Comparison of ENCODE assay signal across 2 cellular contexts in genomic region chr19:4657262-4657661, GRCh38.
TF ChIP-seq lines count a peak whose summit lies in the region.

No MANE protein-coding gene starts in this region.

TF ChIP-seq in HepG2, 621 proteins besides CTCF, POLR2A, EP300 and RAD21:
- TF ChIP-seq POLR2G (IDR thresholded peaks at IDR 0.05; ENCODE audit: low read depth, low read length): peak; percentile 24; the same call in 1 of the 2 replicates
- TF ChIP-seq RBFOX2 (IDR thresholded peaks at IDR 0.05; ENCODE audit: low read depth, low read length): peak; percentile 26; the same call in 1 of the 2 replicates
- TF ChIP-seq WIZ (CRISPR knock-in tag; IDR thresholded peaks at IDR 0.05): no peak
- peak; percentile 57 for TF ChIP-seq AGO2 (optimal IDR thresholded peaks at IDR 0.05; ENCODE audit: low read depth, low read length)
- no peak for TF ChIP-seq CERS6 (CRISPR knock-in tag; IDR thresholded peaks at IDR 0.05)
- no peak for TF ChIP-seq ZNF234 (CRISPR knock-in tag; conservative IDR thresholded peaks at IDR 0.05)
- TF ChIP-seq MYPOP (CRISPR knock-in tag; IDR thresholded peaks at IDR 0.05): no peak

TF ChIP-seq in endothelial cell of umbilical vein, 7 proteins besides CTCF, POLR2A, EP300 and RAD21:
- peak; percentile 37 for TF ChIP-seq POLR2AphosphoS5 (IDR thresholded peaks at IDR 0.05; ENCODE audit: insufficient read depth, low read depth, low read length)
- no peak for TF ChIP-seq MYC (IDR thresholded peaks at IDR 0.05; ENCODE audit: low read depth, low read length)
TF ChIP-seq in endothelial cell of umbilical vein: peak in this region for 1.
